ENCODE assay signal across 10 cellular contexts in the genomic region with DNA sequence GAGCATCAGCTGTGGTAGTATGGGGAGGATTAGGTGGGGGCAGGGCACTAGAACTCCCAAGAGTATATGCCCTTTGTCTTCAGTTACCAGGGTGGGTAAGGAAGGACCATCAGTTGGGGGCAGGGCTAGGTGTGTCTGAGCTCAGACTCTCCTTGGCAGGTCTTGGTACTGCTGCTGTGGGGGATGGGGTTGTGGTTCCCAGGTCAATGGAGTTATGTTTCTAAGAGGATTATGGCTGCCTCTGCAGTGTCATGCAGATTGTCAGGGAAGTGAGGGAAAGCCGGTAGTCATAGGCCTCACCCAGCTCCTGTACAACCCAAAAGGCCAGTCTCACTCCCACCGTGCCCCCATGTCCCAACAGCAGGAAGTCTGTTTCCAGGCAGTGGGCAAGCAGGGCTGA. TPM values are rescaled to one million over a fixed set of nuclear protein-coding genes. Genes with fewer than 3 reads are reported as not detected.
"Had no signal": no experiment of that assay in that cellular context is flagged by ENCODE, and none has a peak within 500 bp of the region (broad histone marks: within the 10 kb centered on the region; RNA-seq: fewer than 3 reads in every experiment).

No MANE protein-coding gene starts in this region.

- H3K4me1 ChIP-seq: HAP-1 had no signal

- DNase-seq: GM23248, GOT3, H7, HFFc6, IMR-90, KG1 had no signal

- H3K27ac ChIP-seq: GM23248 had no signal

- H3K36me3 ChIP-seq: HAP-1 had no signal

- H3K4me3 ChIP-seq: GM23248, HAP-1, K562 had no signal

- H3K27ac Mint-ChIP-seq: HFFc6 had no signal

- H3K9ac ChIP-seq: GM23248 had no signal

- H3K4me3 Mint-ChIP-seq: HFFc6 had no signal

- H2AFZ ChIP-seq: GM23248 had no signal

- FAIRE-seq: K562 had no signal

- ATAC-seq: HCT116, K562 had no signal

RNA-seq across cellular contexts. Expression of a gene that starts 15.6 kb away (rescaled TPM):
- total RNA-seq: GM23248, H4, H7, HFFc6, IMR-90 had no signal
- polyA plus RNA-seq: IMR-90 had no signal
